Comparison of ENCODE assay signal across 1 cellular context in the genomic region with DNA sequence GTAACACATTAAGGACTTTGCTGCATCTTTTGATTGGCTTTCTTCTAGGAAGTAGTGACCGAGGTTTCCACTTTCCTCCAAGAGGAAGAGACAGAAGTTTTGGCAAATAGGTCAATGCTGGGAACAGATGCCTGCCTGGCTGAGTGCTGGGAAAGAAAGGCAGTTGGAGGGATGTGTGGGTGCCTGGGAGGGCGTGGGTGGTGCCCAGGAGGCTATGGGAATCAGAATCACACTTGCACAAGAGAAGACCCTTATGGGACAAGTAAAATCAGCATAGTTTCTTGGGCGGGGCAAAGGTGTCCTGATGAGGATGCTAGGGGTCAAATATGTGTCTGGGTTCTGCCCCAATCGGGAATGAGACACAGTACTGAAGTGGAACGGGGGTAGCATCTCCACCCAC.
TF ChIP-seq lines count a peak whose summit lies in the region.

No MANE protein-coding gene starts in this region.

TF ChIP-seq in HepG2, 621 proteins besides CTCF, POLR2A, EP300 and RAD21:
- TF ChIP-seq FOXJ3 (CRISPR knock-in tag; IDR thresholded peaks at IDR 0.05; ENCODE audit: borderline replicate concordance) (no peak), ZNF773 (CRISPR knock-in tag; IDR thresholded peaks at IDR 0.05; ENCODE audit: borderline replicate concordance) (no peak)
- TF ChIP-seq, protein P1, sequence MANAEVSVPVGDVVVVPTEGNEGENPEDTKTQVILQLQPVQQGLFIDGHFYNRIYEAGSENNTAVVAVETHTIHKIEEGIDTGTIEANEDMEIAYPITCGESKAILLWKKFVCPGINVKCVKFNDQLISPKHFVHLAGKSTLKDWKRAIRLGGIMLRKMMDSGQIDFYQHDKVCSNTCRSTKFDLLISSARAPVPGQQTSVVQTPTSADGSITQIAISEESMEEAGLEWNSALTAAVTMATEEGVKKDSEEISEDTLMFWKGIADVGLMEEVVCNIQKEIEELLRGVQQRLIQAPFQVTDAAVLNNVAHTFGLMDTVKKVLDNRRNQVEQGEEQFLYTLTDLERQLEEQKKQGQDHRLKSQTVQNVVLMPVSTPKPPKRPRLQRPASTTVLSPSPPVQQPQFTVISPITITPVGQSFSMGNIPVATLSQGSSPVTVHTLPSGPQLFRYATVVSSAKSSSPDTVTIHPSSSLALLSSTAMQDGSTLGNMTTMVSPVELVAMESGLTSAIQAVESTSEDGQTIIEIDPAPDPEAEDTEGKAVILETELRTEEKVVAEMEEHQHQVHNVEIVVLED (CRISPR knock-in tag; IDR thresholded peaks at IDR 0.05; ENCODE audit: borderline replicate concordance), result no peak
